1 cellular context compared by ENCODE assay signal in the genomic region with DNA sequence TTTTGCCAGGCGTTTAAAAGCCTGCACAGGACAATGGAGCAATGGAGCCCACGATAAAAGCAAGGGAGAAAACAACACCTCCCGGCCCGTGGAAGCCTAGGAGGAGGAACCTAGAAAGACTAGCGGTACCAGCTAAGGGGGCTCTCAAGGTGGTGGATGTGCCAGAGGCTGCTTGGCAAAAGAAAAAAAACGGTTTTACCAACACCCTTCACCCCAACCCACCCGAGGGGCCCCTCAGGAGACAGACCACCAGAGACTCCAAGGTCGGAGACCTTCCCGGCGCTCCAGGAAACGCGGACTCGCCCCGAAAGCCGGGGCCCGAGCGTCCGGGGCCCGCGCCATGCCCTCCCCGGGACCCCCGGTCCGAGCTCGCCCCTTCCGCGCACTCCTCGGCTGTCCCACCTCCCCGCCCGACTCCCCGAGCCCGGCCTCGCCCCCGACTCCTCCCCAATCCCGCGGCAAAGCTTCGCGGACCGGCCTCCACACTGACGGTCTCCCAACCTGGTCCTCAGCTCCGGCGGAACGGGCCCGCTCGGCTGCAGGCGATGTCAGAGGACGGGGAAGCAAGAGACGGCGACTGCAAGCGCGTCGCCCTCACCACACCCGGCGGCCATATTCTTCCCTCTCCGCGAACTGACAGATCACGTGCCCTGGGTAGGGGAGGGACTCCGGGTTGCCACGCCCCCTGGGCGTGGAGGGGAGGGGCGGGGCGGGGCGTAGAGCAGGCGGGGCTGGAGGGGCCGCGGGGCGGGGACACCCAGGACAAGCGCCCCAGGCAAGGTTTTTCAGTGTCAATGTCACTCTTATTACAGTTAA.
TF ChIP-seq lines count a peak whose summit lies in the region.

TSS of gene KIDINS220 (minus strand) at position 635 of the 816 bp plus-strand sequence. CDS start 10,520 bp downstream, outside the sequence.

TF ChIP-seq in K562, 482 proteins besides CTCF, POLR2A, EP300 and RAD21 (continued from another document and continues in another):
- TF ChIP-seq POLR2G (IDR thresholded peaks at IDR 0.05; ENCODE audit: low read depth, low read length): peak; percentile 93
- TF ChIP-seq PTBP1 (IDR thresholded peaks at IDR 0.05; ENCODE audit: low read depth, low read length): no peak
- TF ChIP-seq PKNOX1 (IDR thresholded peaks at IDR 0.05): peak; percentile 47; the same call in 1 of the 2 replicates
- TF ChIP-seq CC2D1A (IDR thresholded peaks at IDR 0.05): no peak
- peak; percentile 89 for TF ChIP-seq TAF1 (IDR thresholded peaks at IDR 0.05; ENCODE audit: control insufficient read depth, extremely low read depth, insufficient read depth, low read length, severe bottlenecking)
- TF ChIP-seq, protein P1, sequence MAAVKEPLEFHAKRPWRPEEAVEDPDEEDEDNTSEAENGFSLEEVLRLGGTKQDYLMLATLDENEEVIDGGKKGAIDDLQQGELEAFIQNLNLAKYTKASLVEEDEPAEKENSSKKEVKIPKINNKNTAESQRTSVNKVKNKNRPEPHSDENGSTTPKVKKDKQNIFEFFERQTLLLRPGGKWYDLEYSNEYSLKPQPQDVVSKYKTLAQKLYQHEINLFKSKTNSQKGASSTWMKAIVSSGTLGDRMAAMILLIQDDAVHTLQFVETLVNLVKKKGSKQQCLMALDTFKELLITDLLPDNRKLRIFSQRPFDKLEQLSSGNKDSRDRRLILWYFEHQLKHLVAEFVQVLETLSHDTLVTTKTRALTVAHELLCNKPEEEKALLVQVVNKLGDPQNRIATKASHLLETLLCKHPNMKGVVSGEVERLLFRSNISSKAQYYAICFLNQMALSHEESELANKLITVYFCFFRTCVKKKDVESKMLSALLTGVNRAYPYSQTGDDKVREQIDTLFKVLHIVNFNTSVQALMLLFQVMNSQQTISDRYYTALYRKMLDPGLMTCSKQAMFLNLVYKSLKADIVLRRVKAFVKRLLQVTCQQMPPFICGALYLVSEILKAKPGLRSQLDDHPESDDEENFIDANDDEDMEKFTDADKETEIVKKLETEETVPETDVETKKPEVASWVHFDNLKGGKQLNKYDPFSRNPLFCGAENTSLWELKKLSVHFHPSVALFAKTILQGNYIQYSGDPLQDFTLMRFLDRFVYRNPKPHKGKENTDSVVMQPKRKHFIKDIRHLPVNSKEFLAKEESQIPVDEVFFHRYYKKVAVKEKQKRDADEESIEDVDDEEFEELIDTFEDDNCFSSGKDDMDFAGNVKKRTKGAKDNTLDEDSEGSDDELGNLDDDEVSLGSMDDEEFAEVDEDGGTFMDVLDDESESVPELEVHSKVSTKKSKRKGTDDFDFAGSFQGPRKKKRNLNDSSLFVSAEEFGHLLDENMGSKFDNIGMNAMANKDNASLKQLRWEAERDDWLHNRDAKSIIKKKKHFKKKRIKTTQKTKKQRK (IDR thresholded peaks at IDR 0.05; ENCODE audit: borderline replicate concordance, low read depth, low read length): no peak
- TF ChIP-seq ZNF175 (CRISPR knock-in tag; IDR thresholded peaks at IDR 0.05; ENCODE audit: low read depth): no peak
- no peak for TF ChIP-seq EWSR1 (IDR thresholded peaks at IDR 0.05; ENCODE audit: borderline replicate concordance, low read depth, partially characterized antibody)
- TF ChIP-seq SNRNP70 (optimal IDR thresholded peaks at IDR 0.05; ENCODE audit: low read depth, low read length): no peak
- TF ChIP-seq SUPT5H (IDR thresholded peaks at IDR 0.05): peak; percentile 89
- TF ChIP-seq ARID1B (IDR thresholded peaks at IDR 0.05): no peak
- TF ChIP-seq FIP1L1 (IDR thresholded peaks at IDR 0.05; ENCODE audit: low read depth, low read length, poor library complexity, severe bottlenecking): no peak
- peak; percentile 92 for TF ChIP-seq RAD51 (IDR thresholded peaks at IDR 0.05; ENCODE audit: borderline replicate concordance, low read depth)
- TF ChIP-seq HBP1 (CRISPR knock-in tag; IDR thresholded peaks at IDR 0.05): no peak
- TF ChIP-seq, protein P2, sequence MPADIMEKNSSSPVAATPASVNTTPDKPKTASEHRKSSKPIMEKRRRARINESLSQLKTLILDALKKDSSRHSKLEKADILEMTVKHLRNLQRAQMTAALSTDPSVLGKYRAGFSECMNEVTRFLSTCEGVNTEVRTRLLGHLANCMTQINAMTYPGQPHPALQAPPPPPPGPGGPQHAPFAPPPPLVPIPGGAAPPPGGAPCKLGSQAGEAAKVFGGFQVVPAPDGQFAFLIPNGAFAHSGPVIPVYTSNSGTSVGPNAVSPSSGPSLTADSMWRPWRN (IDR thresholded peaks at IDR 0.05; ENCODE audit: low read depth): no peak
- TF ChIP-seq, protein P3, sequence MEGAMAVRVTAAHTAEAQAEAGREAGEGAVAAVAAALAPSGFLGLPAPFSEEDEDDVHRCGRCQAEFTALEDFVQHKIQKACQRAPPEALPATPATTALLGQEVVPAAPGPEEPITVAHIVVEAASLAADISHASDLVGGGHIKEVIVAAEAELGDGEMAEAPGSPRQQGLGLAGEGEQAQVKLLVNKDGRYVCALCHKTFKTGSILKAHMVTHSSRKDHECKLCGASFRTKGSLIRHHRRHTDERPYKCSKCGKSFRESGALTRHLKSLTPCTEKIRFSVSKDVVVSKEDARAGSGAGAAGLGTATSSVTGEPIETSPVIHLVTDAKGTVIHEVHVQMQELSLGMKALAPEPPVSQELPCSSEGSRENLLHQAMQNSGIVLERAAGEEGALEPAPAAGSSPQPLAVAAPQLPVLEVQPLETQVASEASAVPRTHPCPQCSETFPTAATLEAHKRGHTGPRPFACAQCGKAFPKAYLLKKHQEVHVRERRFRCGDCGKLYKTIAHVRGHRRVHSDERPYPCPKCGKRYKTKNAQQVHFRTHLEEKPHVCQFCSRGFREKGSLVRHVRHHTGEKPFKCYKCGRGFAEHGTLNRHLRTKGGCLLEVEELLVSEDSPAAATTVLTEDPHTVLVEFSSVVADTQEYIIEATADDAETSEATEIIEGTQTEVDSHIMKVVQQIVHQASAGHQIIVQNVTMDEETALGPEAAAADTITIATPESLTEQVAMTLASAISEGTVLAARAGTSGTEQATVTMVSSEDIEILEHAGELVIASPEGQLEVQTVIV (CRISPR knock-in tag; IDR thresholded peaks at IDR 0.05; ENCODE audit: borderline replicate concordance): no peak
- TF ChIP-seq MAZ (CRISPR knock-in tag; conservative IDR thresholded peaks at IDR 0.05 in 1 of 2, IDR thresholded peaks at IDR 0.05 in 1 of 2): peak; percentile 25 to 58; a peak in 2 of 4 replicates
- no peak for TF ChIP-seq BACH1 (tag; IDR thresholded peaks at IDR 0.05)
- 0 out of 4 replicates have a peak, but pooled peaks of 1 of the 2 experiments have one; percentile 26 for TF ChIP-seq RCOR1 (IDR thresholded peaks at IDR 0.05; ENCODE audit: borderline replicate concordance in 1 of 2, low read depth in 2 of 2, low read length in 2 of 2)
- no peak for TF ChIP-seq MCM3 (IDR thresholded peaks at IDR 0.05)
- TF ChIP-seq, protein P4, sequence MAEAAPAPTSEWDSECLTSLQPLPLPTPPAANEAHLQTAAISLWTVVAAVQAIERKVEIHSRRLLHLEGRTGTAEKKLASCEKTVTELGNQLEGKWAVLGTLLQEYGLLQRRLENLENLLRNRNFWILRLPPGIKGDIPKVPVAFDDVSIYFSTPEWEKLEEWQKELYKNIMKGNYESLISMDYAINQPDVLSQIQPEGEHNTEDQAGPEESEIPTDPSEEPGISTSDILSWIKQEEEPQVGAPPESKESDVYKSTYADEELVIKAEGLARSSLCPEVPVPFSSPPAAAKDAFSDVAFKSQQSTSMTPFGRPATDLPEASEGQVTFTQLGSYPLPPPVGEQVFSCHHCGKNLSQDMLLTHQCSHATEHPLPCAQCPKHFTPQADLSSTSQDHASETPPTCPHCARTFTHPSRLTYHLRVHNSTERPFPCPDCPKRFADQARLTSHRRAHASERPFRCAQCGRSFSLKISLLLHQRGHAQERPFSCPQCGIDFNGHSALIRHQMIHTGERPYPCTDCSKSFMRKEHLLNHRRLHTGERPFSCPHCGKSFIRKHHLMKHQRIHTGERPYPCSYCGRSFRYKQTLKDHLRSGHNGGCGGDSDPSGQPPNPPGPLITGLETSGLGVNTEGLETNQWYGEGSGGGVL (CRISPR knock-in tag; IDR thresholded peaks at IDR 0.05): no peak
- no peak for TF ChIP-seq ZNF717 (CRISPR knock-in tag; IDR thresholded peaks at IDR 0.05)
- TF ChIP-seq SPI1 (IDR thresholded peaks at IDR 0.05; ENCODE audit: borderline replicate concordance, low read depth, low read length): no peak
- TF ChIP-seq XRCC5 (IDR thresholded peaks at IDR 0.05; ENCODE audit: low read depth, low read length): no peak
- TF ChIP-seq ZNF778 (CRISPR knock-in tag; IDR thresholded peaks at IDR 0.05): no peak
- TF ChIP-seq SOX6 (IDR thresholded peaks at IDR 0.05): no peak
- peak; percentile 91 for TF ChIP-seq TFE3 (CRISPR knock-in tag; IDR thresholded peaks at IDR 0.05)
- TF ChIP-seq, protein P5, sequence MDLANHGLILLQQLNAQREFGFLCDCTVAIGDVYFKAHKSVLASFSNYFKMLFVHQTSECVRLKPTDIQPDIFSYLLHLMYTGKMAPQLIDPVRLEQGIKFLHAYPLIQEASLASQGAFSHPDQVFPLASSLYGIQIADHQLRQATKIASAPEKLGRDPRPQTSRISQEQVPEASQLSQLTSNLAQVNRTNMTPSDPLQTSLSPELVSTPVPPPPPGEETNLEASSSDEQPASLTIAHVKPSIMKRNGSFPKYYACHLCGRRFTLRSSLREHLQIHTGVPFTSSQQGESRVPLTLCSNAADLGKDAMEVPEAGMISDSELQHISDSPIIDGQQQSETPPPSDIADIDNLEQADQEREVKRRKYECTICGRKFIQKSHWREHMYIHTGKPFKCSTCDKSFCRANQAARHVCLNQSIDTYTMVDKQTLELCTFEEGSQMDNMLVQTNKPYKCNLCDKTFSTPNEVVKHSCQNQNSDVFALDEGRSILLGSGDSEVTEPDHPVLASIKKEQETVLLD (IDR thresholded peaks at IDR 0.05): no peak
- no peak; the same call in 1 of the 2 replicates for TF ChIP-seq GTF2E2 (tag; IDR thresholded peaks at IDR 0.05)
- TF ChIP-seq, protein P6, sequence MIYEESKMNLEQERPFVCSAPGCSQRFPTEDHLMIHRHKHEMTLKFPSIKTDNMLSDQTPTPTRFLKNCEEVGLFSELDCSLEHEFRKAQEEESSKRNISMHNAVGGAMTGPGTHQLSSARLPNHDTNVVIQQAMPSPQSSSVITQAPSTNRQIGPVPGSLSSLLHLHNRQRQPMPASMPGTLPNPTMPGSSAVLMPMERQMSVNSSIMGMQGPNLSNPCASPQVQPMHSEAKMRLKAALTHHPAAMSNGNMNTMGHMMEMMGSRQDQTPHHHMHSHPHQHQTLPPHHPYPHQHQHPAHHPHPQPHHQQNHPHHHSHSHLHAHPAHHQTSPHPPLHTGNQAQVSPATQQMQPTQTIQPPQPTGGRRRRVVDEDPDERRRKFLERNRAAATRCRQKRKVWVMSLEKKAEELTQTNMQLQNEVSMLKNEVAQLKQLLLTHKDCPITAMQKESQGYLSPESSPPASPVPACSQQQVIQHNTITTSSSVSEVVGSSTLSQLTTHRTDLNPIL (CRISPR knock-in tag; IDR thresholded peaks at IDR 0.05): no peak
- TF ChIP-seq ZNF174 (CRISPR knock-in tag; IDR thresholded peaks at IDR 0.05): no peak
- no peak for TF ChIP-seq MECOM (CRISPR knock-in tag; IDR thresholded peaks at IDR 0.05)
- TF ChIP-seq SAFB (IDR thresholded peaks at IDR 0.05; ENCODE audit: borderline replicate concordance, low read depth, low read length): no peak
- TF ChIP-seq ZNF592 (IDR thresholded peaks at IDR 0.05): no peak
